8 cellular contexts compared by ENCODE assay signal in the genomic region with DNA sequence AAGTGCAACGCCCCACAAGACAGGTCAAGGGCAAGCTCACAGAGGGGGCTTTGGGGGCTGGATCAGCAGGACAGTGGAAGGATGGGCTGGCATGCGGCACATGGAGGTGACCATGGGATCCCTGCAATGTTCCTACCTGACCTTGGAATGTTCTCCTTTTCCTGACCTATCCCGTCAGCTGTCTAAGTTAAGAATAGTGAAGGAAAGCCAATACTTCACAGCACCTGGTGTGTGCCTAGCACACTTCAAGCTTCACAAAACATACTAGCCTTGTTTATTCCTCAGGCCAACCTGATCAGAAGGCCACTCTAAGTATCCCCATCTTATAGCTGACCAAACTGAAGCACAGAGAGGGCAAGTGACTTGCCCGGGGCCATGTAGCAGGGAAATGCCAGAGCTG. TPM values are rescaled to one million over a fixed set of nuclear protein-coding genes. Genes with fewer than 3 reads are reported as not detected.
"Had no signal": no experiment of that assay in that cellular context is flagged by ENCODE, and none has a peak within 500 bp of the region (broad histone marks: within the 10 kb centered on the region; RNA-seq: fewer than 3 reads in every experiment).

No MANE protein-coding gene starts in this region.

- H3K27ac ChIP-seq: HL-60 had no signal

- DNase-seq: H9, HCEC 1CT had no signal

- ATAC-seq: GM23338, HepG2 had no signal

- H3K4me3 ChIP-seq: GM23338 had no signal

- FAIRE-seq: H1, H54, HepG2 had no signal

RNA-seq across cellular contexts. Expression of a gene that starts 31.2 kb away (rescaled TPM):
- total RNA-seq: HepG2 had no signal
- polyA plus RNA-seq: GM23338, HepG2, IgD-negative memory B cell had no signal
